ENCODE assay signal across 14 cellular contexts in genomic region chr14:55819610-55820304, GRCh38.
DNase-seq lines count a peak whose midpoint lies in the region; ATAC-seq, FAIRE-seq and TF ChIP-seq lines count a peak whose summit lies in the region.
"Had no signal": no experiment of that assay in that cellular context is flagged by ENCODE, and none has a peak within 500 bp of the region (broad histone marks: within the 10 kb centered on the region; RNA-seq: fewer than 3 reads in every experiment).

No MANE protein-coding gene starts in this region.

- POLR2A ChIA-PET in activated B cell treated with CpG ODN at 0.5 μM for 24 hours (lab: Charles Lee): no interaction called here

- CTCF ChIA-PET in activated B cell treated with CpG ODN at 0.5 μM for 24 hours (lab: Charles Lee): no interaction called here

- DNase-seq in GM18507 (ENCODE audit: extremely low spot score, insufficient read length, low read depth) (no peak), activated B cell treated with CpG ODN at 0.5 μM for 24 hours (no peak), middle frontal gyrus (ENCODE audit: extremely low spot score, low spot score) (no peak), DMS153 (lab: John Stamatoyannopoulos, UW) (no peak), NCI-H1105 treated with DMSO at 0.1 percent for 48 hours (lab: John Stamatoyannopoulos, UW) (no peak)
- DNase-seq in stimulated activated CD4-positive, alpha-beta T cell treated with anti-CD3 and anti-CD28 coated beads, Interleukin-4, amount 100 ng/mL, for 24 hours: no peak
- DNase-seq: activated CD4-positive, alpha-beta T cell treated with anti-CD3 and anti-CD28 coated beads for 36 hours; anterior cingulate cortex; BE2C; erythroblast; NK-92 treated with Interleukin-12 subunit alpha and Interleukin-12 subunit beta, amount 100 ng/mL, for 24 hours; pancreas had no signal

- no peak overlapping the region for H3K4me3 Mint-ChIP-seq in activated B cell treated with CpG ODN at 0.5 μM for 24 hours
- H3K4me3 Mint-ChIP-seq: activated CD4-positive, alpha-beta T cell treated with anti-CD3 and anti-CD28 coated beads for 36 hours had no signal

- no peaks in the 10 kb centered on the region for H3K27me3 Mint-ChIP-seq in activated B cell treated with CpG ODN at 0.5 μM for 24 hours

- FAIRE-seq in GM18507 (lab: Jason Lieb, UNC): peak; percentile 98
- FAIRE-seq: pancreas had no signal

- peaks cover 4% of the 10 kb centered on the region for H3K4me1 Mint-ChIP-seq in activated B cell treated with CpG ODN at 0.5 μM for 24 hours

- intact Hi-C loops in activated B cell treated with CpG ODN at 0.5 μM for 24 hours (cut with micrococcal nuclease): no loop called here

- ATAC-seq in GM21529 (IDR thresholded peaks at IDR 0.05; ENCODE audit: unreplicated experiment) (peak; percentile 87), HG03175 (IDR thresholded peaks at IDR 0.05; ENCODE audit: unreplicated experiment) (peak; percentile 77), activated B cell treated with CpG ODN at 0.5 μM for 24 hours (ENCODE audit: low read depth) (peak; percentile 21)
- ATAC-seq: activated CD4-positive, alpha-beta T cell treated with anti-CD3 and anti-CD28 coated beads for 36 hours had no signal

- H3K27ac Mint-ChIP-seq in activated B cell treated with CpG ODN at 0.5 μM for 24 hours: no peak overlapping the region
- H3K27ac Mint-ChIP-seq: activated CD4-positive, alpha-beta T cell treated with anti-CD3 and anti-CD28 coated beads for 36 hours had no signal

- H3K36me3 Mint-ChIP-seq in activated B cell treated with CpG ODN at 0.5 μM for 24 hours (ENCODE audit: low read depth): no peaks in the 10 kb centered on the region

- TF ChIP-seq CTCF in activated B cell treated with CpG ODN at 0.5 μM for 24 hours (IDR thresholded peaks at IDR 0.05): no peak

- no peaks in the 10 kb centered on the region for H3K9me3 Mint-ChIP-seq in activated B cell treated with CpG ODN at 0.5 μM for 24 hours

Comparison
In these comparisons a context has a peak if more than half of its experiments do, and no peak if none do; other contexts are left out.
1. ATAC-seq: peak in every context shown above with its lines; median percentile 87 in GM21529; 77 in HG03175; 21 in activated B cell treated with CpG ODN at 0.5 μM for 24 hours.